In genomic region chrX:132933170-132933569, GRCh38 we compare ENCODE assay signal across 9 cellular contexts. TPM values are rescaled to one million over a fixed set of nuclear protein-coding genes. Genes with fewer than 3 reads are reported as not detected.
"Had no signal": no experiment of that assay in that cellular context is flagged by ENCODE, and none has a peak within 500 bp of the region (broad histone marks: within the 10 kb centered on the region; RNA-seq: fewer than 3 reads in every experiment).

No MANE protein-coding gene starts in this region.

- DNase-seq: GM23248, GOT3, H9, HCEC 1CT, KBM-7 had no signal

- FAIRE-seq: H54 had no signal

- H3K4me1 Mint-ChIP-seq: IgD-negative memory B cell had no signal

- H3K9ac ChIP-seq: GM23248, KMS-11 had no signal

- H3K27ac Mint-ChIP-seq: IgD-negative memory B cell had no signal

- H3K4me2 ChIP-seq: KMS-11 had no signal

- H3K27ac ChIP-seq: GM23248, HL-60, KMS-11 had no signal

- H2AFZ ChIP-seq: GM23248 had no signal

- H3K4me3 ChIP-seq: GM23248 had no signal

- H3K27me3 Mint-ChIP-seq: IgD-negative memory B cell had no signal

- H3K4me3 Mint-ChIP-seq: H9, IgD-negative memory B cell had no signal

- H3K36me3 Mint-ChIP-seq: IgD-negative memory B cell had no signal

RNA-seq across cellular contexts. Expression of gene HS6ST2, which starts 25.3 kb away (rescaled TPM):
- total RNA-seq: GM23248 had no signal
- polyA plus RNA-seq: GM23248, IgD-negative memory B cell had no signal
